In genomic region chr4:168183717-168184571, GRCh38 we compare ENCODE assay signal across 8 cellular contexts.
DNase-seq lines count a peak whose midpoint lies in the region; ATAC-seq, FAIRE-seq and TF ChIP-seq lines count a peak whose summit lies in the region.

No MANE protein-coding gene starts in this region.

- no peaks in the 10 kb centered on the region for H3K36me3 Mint-ChIP-seq in mesothelial cell of epicardium

- DNase-seq in NCI-H446 treated with DMSO at 0.1 percent for 48 hours (lab: John Stamatoyannopoulos, UW) (peak; percentile 33), dedifferentiated amniotic fluid mesenchymal stem cell (ENCODE audit: extremely low spot score) (peak; percentile 50), mesothelial cell of epicardium (ENCODE audit: low spot score in 2 of 2, unreplicated experiment in 2 of 2) (no peak), substantia nigra (lab: John Stamatoyannopoulos, UW) (no peak)
- DNase-seq in activated effector memory CD4-positive, alpha-beta T cell treated with Interleukin-2 at 50 U/mL for 16 hours: no peak

- peak; percentile 96 for FAIRE-seq in A204.1 (lab: Jason Lieb, UNC)

- no peaks in the 10 kb centered on the region for H3K27me3 Mint-ChIP-seq in mesothelial cell of epicardium (ENCODE audit: low read depth)

- TF ChIP-seq CTCF in GM12874 (IDR thresholded peaks at IDR 0.05; ENCODE audit: insufficient read depth, low read depth, low read length): peak; percentile 36; the same call in 1 of the 2 replicates
- peak; percentile 35 for TF ChIP-seq CTCF in mesothelial cell of epicardium (IDR thresholded peaks at IDR 0.05; ENCODE audit: unreplicated experiment)

- H3K9me3 Mint-ChIP-seq in mesothelial cell of epicardium: peaks cover 3% of the 10 kb centered on the region

- H3K4me3 Mint-ChIP-seq in mesothelial cell of epicardium: no peak overlapping the region

- H3K27ac Mint-ChIP-seq in mesothelial cell of epicardium: no peak overlapping the region

- no peak for ATAC-seq in GM19328 (IDR thresholded peaks at IDR 0.05; ENCODE audit: unreplicated experiment)

- H3K4me1 Mint-ChIP-seq in mesothelial cell of epicardium: no peaks in the 10 kb centered on the region

- no peak overlapping the region for H3K27ac ChIP-seq in substantia nigra (ENCODE audit: low read depth, low read length, poor library complexity, severe bottlenecking)

Comparison
In these comparisons a context has a peak if more than half of its experiments do, and no peak if none do; other contexts are left out.
1. DNase-seq: peak in NCI-H446 treated with DMSO at 0.1 percent for 48 hours (single experiment) and dedifferentiated amniotic fluid mesenchymal stem cell (single experiment); none in mesothelial cell of epicardium (0 of 2), activated effector memory CD4-positive, alpha-beta T cell treated with Interleukin-2 at 50 U/mL for 16 hours (single experiment) and substantia nigra (0 of 49).